8 cellular contexts compared by ENCODE assay signal in genomic region chr1:54287821-54288220, GRCh38.
A peak's percentile ranks its signal among the peaks of the same experiment; 100 is the strongest.
DNase-seq lines count a peak whose midpoint lies in the region; ATAC-seq, FAIRE-seq and TF ChIP-seq lines count a peak whose summit lies in the region.

No MANE protein-coding gene starts in this region.

- no peaks in the 10 kb centered on the region for H3K27me3 ChIP-seq in small intestine (ENCODE audit: control insufficient read depth in 2 of 2, insufficient read depth in 2 of 2, low read length in 2 of 2)

- H3K4me3 Mint-ChIP-seq in activated CD8-positive, alpha-beta T cell treated with anti-CD3 and anti-CD28 coated beads, Interleukin-2, amount 10 ng/mL, durations not matched to agents 7 days and 5 days: peak overlapping the region; percentile 86

- H3K27ac Mint-ChIP-seq in activated CD8-positive, alpha-beta T cell treated with anti-CD3 and anti-CD28 coated beads, Interleukin-2, amount 10 ng/mL, durations not matched to agents 7 days and 5 days: peak overlapping the region; percentile 93

- DNase-seq in activated CD8-positive, alpha-beta T cell treated with anti-CD3 and anti-CD28 coated beads, Interleukin-2, amount 10 ng/mL, durations not matched to agents 7 days and 5 days: no peak
- DNase-seq in left cardiac atrium (peak; percentile 50), small intestine (no peak), DMS53 (lab: John Stamatoyannopoulos, UW) (no peak), GM12892 (ENCODE audit: insufficient read length) (no peak)

- CTCF ChIA-PET in HEK293 (lab: Yijun Ruan, JAX): interaction anchor here (0.9 to 1.3 kb wide), 2 partner anchors 12 to 201 kb away, joined by 3 to 7 read pairs; no protein-coding TSS in a partner anchor
- CTCF ChIA-PET in activated CD8-positive, alpha-beta T cell treated with anti-CD3 and anti-CD28 coated beads, Interleukin-2, amount 10 ng/mL, durations not matched to agents 7 days and 5 days (lab: Charles Lee): interaction anchor here (0.5 to 1.7 kb wide), 10 partner anchors 10 to 513 kb away, joined by 3 to 5 read pairs (median 3); partner anchors contain the start of gene TTC22

- peak overlapping the region; percentile 43 for H3K27ac ChIP-seq in HEK293 (ENCODE audit: extremely low read depth, low read depth, low read length)
- peak overlapping the region; percentile 80 to 81 for H3K27ac ChIP-seq in small intestine (ENCODE audit: low read depth in 1 of 2, low read length in 1 of 2)

- H3K4me3 ChIP-seq in HEK293 (ENCODE audit: low read depth, low read length): no peak overlapping the region
- no peak overlapping the region for H3K4me3 ChIP-seq in small intestine (ENCODE audit: low read depth in 1 of 2, low read length in 2 of 2)

- no peak for TF ChIP-seq POLR2A in GM12892 (IDR thresholded peaks at IDR 0.05; ENCODE audit: low read depth, low read length)

- no peaks in the 10 kb centered on the region for H3K36me3 ChIP-seq in HEK293 (ENCODE audit: control insufficient read depth in 2 of 2, insufficient read depth in 1 of 2, low read length in 2 of 2)
- no peaks in the 10 kb centered on the region for H3K36me3 ChIP-seq in small intestine (ENCODE audit: control insufficient read depth in 2 of 2, insufficient read depth in 2 of 2, low read length in 2 of 2)

- H3K9me3 ChIP-seq in HEK293 (ENCODE audit: control insufficient read depth, insufficient read depth, low read depth, low read length) (no peaks in the 10 kb centered on the region), small intestine (ENCODE audit: control insufficient read depth, low read depth) (no peaks in the 10 kb centered on the region)

- H3K36me3 Mint-ChIP-seq in activated CD8-positive, alpha-beta T cell treated with anti-CD3 and anti-CD28 coated beads, Interleukin-2, amount 10 ng/mL, durations not matched to agents 7 days and 5 days (ENCODE audit: low read depth): peaks cover 18% of the 10 kb centered on the region

- ATAC-seq in activated CD8-positive, alpha-beta T cell treated with anti-CD3 and anti-CD28 coated beads, Interleukin-2, amount 10 ng/mL, durations not matched to agents 7 days and 5 days: no peak
- ATAC-seq in left cardiac atrium (peak in 1 of 2 donors; percentile 45), GM21619 (IDR thresholded peaks at IDR 0.05; ENCODE audit: unreplicated experiment) (no peak), HG03354 (IDR thresholded peaks at IDR 0.05; ENCODE audit: poor library complexity, severe bottlenecking, unreplicated experiment) (no peak)

- peaks cover 10% of the 10 kb centered on the region for H3K4me1 ChIP-seq in HEK293 (ENCODE audit: control insufficient read depth, insufficient read depth, low read length)
- H3K4me1 ChIP-seq in small intestine (ENCODE audit: control insufficient read depth in 2 of 2, insufficient read depth in 1 of 2, low read depth in 1 of 2, low read length in 1 of 2): peaks cover 42 to 46% of the 10 kb centered on the region in 2 donors

- H3K4me1 Mint-ChIP-seq in activated CD8-positive, alpha-beta T cell treated with anti-CD3 and anti-CD28 coated beads, Interleukin-2, amount 10 ng/mL, durations not matched to agents 7 days and 5 days (ENCODE audit: low read depth): peaks cover 95% of the 10 kb centered on the region

- no peaks in the 10 kb centered on the region for H3K9me3 Mint-ChIP-seq in activated CD8-positive, alpha-beta T cell treated with anti-CD3 and anti-CD28 coated beads, Interleukin-2, amount 10 ng/mL, durations not matched to agents 7 days and 5 days (ENCODE audit: insufficient read depth)

- no peaks in the 10 kb centered on the region for H3K27me3 Mint-ChIP-seq in activated CD8-positive, alpha-beta T cell treated with anti-CD3 and anti-CD28 coated beads, Interleukin-2, amount 10 ng/mL, durations not matched to agents 7 days and 5 days (ENCODE audit: low read depth)

- 66 to 72% (median 67%) methylated on average over 9 of the region's 9 CpGs for WGBS in small intestine, 3 donors

- no peak for FAIRE-seq in small intestine (lab: Jason Lieb, UNC)
- no peak for FAIRE-seq in GM12892 (lab: Jason Lieb, UNC)

- POLR2A ChIA-PET in HEK293 (lab: Yijun Ruan, JAX): interaction anchor here (1.0 kb wide), 1 partner anchor 119 kb away, joined by 8 read pairs; the partner anchor contains the start of gene SSBP3
- POLR2A ChIA-PET in activated CD8-positive, alpha-beta T cell treated with anti-CD3 and anti-CD28 coated beads, Interleukin-2, amount 10 ng/mL, durations not matched to agents 7 days and 5 days (lab: Charles Lee): interaction anchor here (0.6 to 3.2 kb wide), 4 partner anchors 10 to 234 kb away, joined by 3 to 16 read pairs (median 10); partner anchors contain the start of genes CYB5RL, MRPL37, TCEANC2 and TMEM59

- no peak for TF ChIP-seq CTCF in HEK293 (tag by site-specific recombination; IDR thresholded peaks at IDR 0.05)

- intact Hi-C loops in left cardiac atrium (cut with DNase I): no loop called here

TF ChIP-seq in HEK293, 187 proteins besides CTCF, POLR2A, EP300 and RAD21 (continues in another document):
- TF ChIP-seq INSM2 (tag by site-specific recombination; IDR thresholded peaks at IDR 0.05) (no peak), ZNF221 (tag by site-specific recombination; IDR thresholded peaks at IDR 0.05; ENCODE audit: borderline replicate concordance) (no peak), ZNF362 (tag by site-specific recombination; IDR thresholded peaks at IDR 0.05) (no peak), ZNF239 (tag by site-specific recombination; IDR thresholded peaks at IDR 0.05) (no peak), ZNF148 (tag by site-specific recombination; IDR thresholded peaks at IDR 0.05; ENCODE audit: borderline replicate concordance) (no peak), ZNF398 (tag by site-specific recombination; IDR thresholded peaks at IDR 0.05) (no peak), ZFP69B (tag by site-specific recombination; IDR thresholded peaks at IDR 0.05) (no peak), ZNF670 (tag by site-specific recombination; IDR thresholded peaks at IDR 0.05; ENCODE audit: low read depth) (no peak), TRIM28 (IDR thresholded peaks at IDR 0.05; ENCODE audit: borderline replicate concordance, low read length) (no peak), ZNF426 (tag by site-specific recombination; IDR thresholded peaks at IDR 0.05) (no peak), ZNF112 (tag by site-specific recombination; IDR thresholded peaks at IDR 0.05) (no peak), ZNF596 (tag by site-specific recombination; IDR thresholded peaks at IDR 0.05) (no peak), SP3 (tag by site-specific recombination; IDR thresholded peaks at IDR 0.05) (no peak)
